ENCODE assay signal across 8 cellular contexts in the genomic region with DNA sequence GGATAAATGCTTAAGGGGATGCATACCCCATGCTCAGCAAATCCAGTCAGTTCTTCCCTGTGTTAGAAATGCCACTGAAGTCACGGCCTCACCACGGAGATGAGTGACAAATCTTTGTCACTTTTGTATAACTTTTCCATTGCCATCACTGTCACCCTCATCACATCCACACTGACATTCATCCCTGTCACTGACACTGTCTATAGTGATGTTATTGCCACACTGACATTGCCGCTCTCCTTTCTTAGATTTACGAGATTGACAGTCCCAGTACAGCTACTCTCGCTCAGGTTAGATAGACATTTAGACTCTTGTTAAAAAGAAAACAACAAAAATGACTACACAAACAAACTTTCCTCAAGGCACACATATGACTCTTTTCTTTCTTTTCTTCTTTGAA.
"Had no signal": no experiment of that assay in that cellular context is flagged by ENCODE, and none has a peak within 500 bp of the region (broad histone marks: within the 10 kb centered on the region; RNA-seq: fewer than 3 reads in every experiment).

No MANE protein-coding gene starts in this region.

- H3K9me3 Mint-ChIP-seq: HFFc6 had no signal

- H3K4me2 ChIP-seq: GM23338 had no signal

- H3K4me1 Mint-ChIP-seq: GM23338 had no signal

- H3K27ac Mint-ChIP-seq: GM23338, HFFc6 had no signal

- H3K4me1 ChIP-seq: HAP-1 had no signal

- H3K9me3 ChIP-seq: HAP-1 had no signal

- H3K4me3 ChIP-seq: GM23338, HAP-1 had no signal

- DNase-seq: H7, HFFc6, IMR-90, KBM-7 had no signal

- H2AFZ ChIP-seq: GM23338 had no signal

- H3K27ac ChIP-seq: HL-60 had no signal

- ATAC-seq: GM23338, HCT116 had no signal

- H3K4me3 Mint-ChIP-seq: GM23338, HFFc6 had no signal

- H3K36me3 ChIP-seq: HAP-1 had no signal
